Comparison of ENCODE assay signal across 8 cellular contexts in genomic region chrX:38879631-38880220, GRCh38.
A peak's percentile ranks its signal among the peaks of the same experiment; 100 is the strongest.
DNase-seq lines count a peak whose midpoint lies in the region; ATAC-seq, FAIRE-seq and TF ChIP-seq lines count a peak whose summit lies in the region.
"Had no signal": no experiment of that assay in that cellular context is flagged by ENCODE, and none has a peak within 500 bp of the region (broad histone marks: within the 10 kb centered on the region; RNA-seq: fewer than 3 reads in every experiment).

No MANE protein-coding gene starts in this region.

- H4K20me1 ChIP-seq in keratinocyte (ENCODE audit: control insufficient read depth, extremely low read depth, insufficient read depth, low read length) = no peaks in the 10 kb centered on the region

- H3K9ac ChIP-seq in keratinocyte (ENCODE audit: control insufficient read depth, extremely low read depth, insufficient read depth, low read length) = peak overlapping the region; percentile 52

- no peaks in the 10 kb centered on the region for H3K9me1 ChIP-seq in keratinocyte (ENCODE audit: control insufficient read depth, extremely low read depth, insufficient read depth, low read length)

- H3K4me3 ChIP-seq in keratinocyte (ENCODE audit: control insufficient read depth in 2 of 3, extremely low read depth in 1 of 3, insufficient read depth in 2 of 3, low read depth in 1 of 3, low read length in 3 of 3) = no peak overlapping the region
- H3K4me3 ChIP-seq: SK-N-MC had no signal

- dilution Hi-C loops in keratinocyte (cut with MboI; ENCODE audit: extremely low pct_ligation_motif_present, low sequenced_read_pairs) = no loop called here

- H3K4me2 ChIP-seq in keratinocyte (ENCODE audit: control insufficient read depth, extremely low read depth, insufficient read depth, low read depth, low read length) = peak overlapping the region; percentile 55

- no peaks in the 10 kb centered on the region for H3K79me2 ChIP-seq in keratinocyte (ENCODE audit: control insufficient read depth, insufficient read depth, low read length)

- H3K27me3 ChIP-seq in keratinocyte (ENCODE audit: control insufficient read depth, extremely low read depth, insufficient read depth, low read length) = no peaks in the 10 kb centered on the region

- peak; percentile 62 for ATAC-seq in GM19035 (IDR thresholded peaks at IDR 0.05; ENCODE audit: unreplicated experiment)
- ATAC-seq in HG03025 (IDR thresholded peaks at IDR 0.05; ENCODE audit: low FRiP score, unreplicated experiment) = peak; percentile 49
- no peak for ATAC-seq in omental fat pad (ENCODE audit: low FRiP score)

- TF ChIP-seq CTCF in keratinocyte (optimal IDR thresholded peaks at IDR 0.05 in 1 of 3, IDR thresholded peaks at IDR 0.05 in 1 of 3, conservative IDR thresholded peaks at IDR 0.05 in 1 of 3; ENCODE audit: extremely low read depth in 1 of 3, insufficient read depth in 2 of 3, low read length in 3 of 3) (no peak), omental fat pad (IDR thresholded peaks at IDR 0.05) (no peak)

- peak; percentile 75 for FAIRE-seq in keratinocyte (lab: Jason Lieb, UNC)

- DNase-seq in NCI-H2196 treated with DMSO at 0.1 percent for 48 hours (lab: John Stamatoyannopoulos, UW; ENCODE audit: unreplicated experiment) (peak; percentile 12), keratinocyte (ENCODE audit: low read depth, low spot score) (peak; percentile 42), omental fat pad (ENCODE audit: low spot score) (no peak), ureter (ENCODE audit: low spot score) (no peak)
- DNase-seq in activated effector memory CD4-positive, alpha-beta T cell treated with anti-CD3 and anti-CD28 coated beads, Interleukin-2, amount 50 U/mL, for 16 hours = no peak

- peaks cover 24% of the 10 kb centered on the region for H3K4me1 ChIP-seq in keratinocyte (ENCODE audit: control insufficient read depth, extremely low read depth, insufficient read depth, low read length)

- H3K9me3 ChIP-seq in keratinocyte (ENCODE audit: control insufficient read depth, low read depth, low read length) = no peaks in the 10 kb centered on the region

- H3K27ac ChIP-seq in keratinocyte (ENCODE audit: control insufficient read depth, insufficient read depth, low read length) = peak overlapping the region; percentile 72
- H3K27ac ChIP-seq: SK-N-MC had no signal

- no peak overlapping the region for H2AFZ ChIP-seq in keratinocyte (ENCODE audit: control insufficient read depth, low read length)

- H3K36me3 ChIP-seq in keratinocyte (ENCODE audit: control insufficient read depth in 2 of 2, extremely low read depth in 1 of 2, insufficient read depth in 2 of 2, low read length in 2 of 2) = no peaks in the 10 kb centered on the region

Comparison
In these comparisons a context has a peak if more than half of its experiments do, and no peak if none do; other contexts are left out.
1. DNase-seq: peak in NCI-H2196 treated with DMSO at 0.1 percent for 48 hours (single experiment) and keratinocyte (single experiment); none in omental fat pad (single experiment), ureter (single experiment) and activated effector memory CD4-positive, alpha-beta T cell treated with anti-CD3 and anti-CD28 coated beads, Interleukin-2, amount 50 U/mL, for 16 hours (single experiment).